18 cellular contexts compared by ENCODE assay signal in genomic region chr11:89249196-89249595, GRCh38.
DNase-seq lines count a peak whose midpoint lies in the region; ATAC-seq and TF ChIP-seq lines count a peak whose summit lies in the region.
"Had no signal": no experiment of that assay in that cellular context is flagged by ENCODE, and none has a peak within 500 bp of the region (broad histone marks: within the 10 kb centered on the region; RNA-seq: fewer than 3 reads in every experiment).

No MANE protein-coding gene starts in this region.

- no peaks in the 10 kb centered on the region for H3K36me3 Mint-ChIP-seq in GM23338 (ENCODE audit: low read depth)
- H3K36me3 Mint-ChIP-seq: CD4-positive, CD25-positive, alpha-beta regulatory T cell; CD8-positive, alpha-beta memory T cell had no signal

- H3K27ac ChIP-seq in GM23338 (ENCODE audit: low read depth) (no peak overlapping the region), dorsolateral prefrontal cortex (no peak overlapping the region), MM.1S (ENCODE audit: low read length) (no peak overlapping the region)
- H3K27ac ChIP-seq: HL-60, KMS-11 had no signal

- H4K20me1 ChIP-seq in GM23338 (replicated peaks; ENCODE audit: insufficient read depth), result no peaks in the 10 kb centered on the region
- H4K20me1 ChIP-seq in MM.1S (ENCODE audit: insufficient read depth, low read length), result no peaks in the 10 kb centered on the region

- H3K4me1 Mint-ChIP-seq in GM23338, result peaks cover 5% of the 10 kb centered on the region
- H3K4me1 Mint-ChIP-seq: CD4-positive, CD25-positive, alpha-beta regulatory T cell; CD8-positive, alpha-beta memory T cell had no signal

- no peak overlapping the region for H3K4me3 Mint-ChIP-seq in GM23338
- H3K4me3 Mint-ChIP-seq: CD4-positive, CD25-positive, alpha-beta regulatory T cell; CD8-positive, alpha-beta memory T cell had no signal

- no peaks in the 10 kb centered on the region for H3K9me3 ChIP-seq in MM.1S (replicated peaks; ENCODE audit: insufficient read depth, low read length)
- H3K9me3 ChIP-seq: BE2C, Caco-2, HAP-1 had no signal

- no peak overlapping the region for H3K4me3 ChIP-seq in GM23338
- no peak overlapping the region for H3K4me3 ChIP-seq in dorsolateral prefrontal cortex
- no peak overlapping the region for H3K4me3 ChIP-seq in MM.1S (ENCODE audit: low read length)
- H3K4me3 ChIP-seq: GM12878, HAP-1 had no signal

- intact Hi-C loops in dorsolateral prefrontal cortex (cut with DNase I), result no loop called here

- ATAC-seq in GM23338, result no peak
- ATAC-seq: GM12878 had no signal

- H3K27me3 Mint-ChIP-seq in GM23338 (ENCODE audit: insufficient read depth, low read depth, poor library complexity), result no peaks in the 10 kb centered on the region
- H3K27me3 Mint-ChIP-seq: CD4-positive, CD25-positive, alpha-beta regulatory T cell; CD8-positive, alpha-beta memory T cell had no signal

- H3K4me1 ChIP-seq in GM23338 (ENCODE audit: insufficient read depth), result no peaks in the 10 kb centered on the region
- H3K4me1 ChIP-seq in MM.1S (ENCODE audit: low read length), result no peaks in the 10 kb centered on the region
- H3K4me1 ChIP-seq: BE2C, Caco-2, HAP-1 had no signal

- H3K9ac ChIP-seq in MM.1S (ENCODE audit: low read length), result no peak overlapping the region
- H3K9ac ChIP-seq: KMS-11 had no signal

- peak overlapping the region; percentile 11; the same call in 1 of the 2 replicates for H3K27ac Mint-ChIP-seq in GM23338
- H3K27ac Mint-ChIP-seq: CD4-positive, CD25-positive, alpha-beta regulatory T cell; CD8-positive, alpha-beta memory T cell had no signal

- TF ChIP-seq CTCF in GM23338 (conservative IDR thresholded peaks at IDR 0.05; ENCODE audit: low read depth in 2 of 2) (no peak), dorsolateral prefrontal cortex (IDR thresholded peaks at IDR 0.05 in 54 of 56, conservative IDR thresholded peaks at IDR 0.05 in 2 of 56; ENCODE audit: low read depth in 1 of 56, partially characterized antibody in 56 of 56) (no peak), MM.1S (IDR thresholded peaks at IDR 0.05; ENCODE audit: low read length) (no peak)

- no peaks in the 10 kb centered on the region for H3K36me3 ChIP-seq in GM23338 (ENCODE audit: insufficient read depth)
- H3K36me3 ChIP-seq in MM.1S (replicated peaks; ENCODE audit: insufficient read depth, low read length), result no peaks in the 10 kb centered on the region
- H3K36me3 ChIP-seq: BE2C, HAP-1 had no signal

- H3K4me2 ChIP-seq in GM23338 (no peak overlapping the region), MM.1S (ENCODE audit: low read depth, low read length) (no peak overlapping the region)
- H3K4me2 ChIP-seq: KMS-11 had no signal

- DNase-seq in COLO829 (ENCODE audit: low spot score) (peak; percentile 8), GM23338 (ENCODE audit: low spot score) (no peak), RPMI7951 (ENCODE audit: low read depth) (peak; percentile 1), renal cortical epithelial cell (ENCODE audit: low read depth) (peak; percentile 6), medulla oblongata (ENCODE audit: extremely low spot score) (no peak), dorsolateral prefrontal cortex (no peak), MM.1S (no peak)
- DNase-seq: ACHN; BE2C; C1 segment of cervical spinal cord; Caco-2; CD4-positive, CD25-positive, alpha-beta regulatory T cell; CD8-positive, alpha-beta memory T cell; DMS79 treated with DMSO at 0.1 percent for 48 hours had no signal

- H3F3A ChIP-seq in GM23338 (replicated peaks; ENCODE audit: low read depth) (no peaks in the 10 kb centered on the region), MM.1S (ENCODE audit: insufficient read depth, low read length) (no peaks in the 10 kb centered on the region)

- no peaks in the 10 kb centered on the region for H3K27me3 ChIP-seq in GM23338 (ENCODE audit: insufficient read depth)
- H3K27me3 ChIP-seq in dorsolateral prefrontal cortex, result no peaks in the 10 kb centered on the region
- no peaks in the 10 kb centered on the region for H3K27me3 ChIP-seq in MM.1S (replicated peaks; ENCODE audit: insufficient read depth, low read length)
- H3K27me3 ChIP-seq: BE2C had no signal

- H3K9me3 Mint-ChIP-seq in GM23338, result no peaks in the 10 kb centered on the region

- H3K79me2 ChIP-seq in GM23338 (replicated peaks; ENCODE audit: insufficient read depth), result no peaks in the 10 kb centered on the region
- no peaks in the 10 kb centered on the region for H3K79me2 ChIP-seq in MM.1S (ENCODE audit: low read length)

- H3K9me2 ChIP-seq in GM23338 (ENCODE audit: insufficient read depth) (no peaks in the 10 kb centered on the region), MM.1S (replicated peaks; ENCODE audit: insufficient read depth, low read length) (no peaks in the 10 kb centered on the region)

- no peak overlapping the region; the same call in 1 of the 2 replicates for H2AFZ ChIP-seq in GM23338
- H2AFZ ChIP-seq in MM.1S (ENCODE audit: low read length), result no peak overlapping the region

TF ChIP-seq in GM23338, 12 proteins besides CTCF, POLR2A, EP300 and RAD21 (continues in another document):
- TF ChIP-seq, protein P1, sequence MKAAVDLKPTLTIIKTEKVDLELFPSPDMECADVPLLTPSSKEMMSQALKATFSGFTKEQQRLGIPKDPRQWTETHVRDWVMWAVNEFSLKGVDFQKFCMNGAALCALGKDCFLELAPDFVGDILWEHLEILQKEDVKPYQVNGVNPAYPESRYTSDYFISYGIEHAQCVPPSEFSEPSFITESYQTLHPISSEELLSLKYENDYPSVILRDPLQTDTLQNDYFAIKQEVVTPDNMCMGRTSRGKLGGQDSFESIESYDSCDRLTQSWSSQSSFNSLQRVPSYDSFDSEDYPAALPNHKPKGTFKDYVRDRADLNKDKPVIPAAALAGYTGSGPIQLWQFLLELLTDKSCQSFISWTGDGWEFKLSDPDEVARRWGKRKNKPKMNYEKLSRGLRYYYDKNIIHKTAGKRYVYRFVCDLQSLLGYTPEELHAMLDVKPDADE (IDR thresholded peaks at IDR 0.05), result no peak
- no peak for TF ChIP-seq ZNF114 (CRISPR knock-in tag; IDR thresholded peaks at IDR 0.05)
- TF ChIP-seq EZH2 (IDR thresholded peaks at IDR 0.05; ENCODE audit: low read depth, unreplicated experiment), result no peak
- TF ChIP-seq, protein P2, sequence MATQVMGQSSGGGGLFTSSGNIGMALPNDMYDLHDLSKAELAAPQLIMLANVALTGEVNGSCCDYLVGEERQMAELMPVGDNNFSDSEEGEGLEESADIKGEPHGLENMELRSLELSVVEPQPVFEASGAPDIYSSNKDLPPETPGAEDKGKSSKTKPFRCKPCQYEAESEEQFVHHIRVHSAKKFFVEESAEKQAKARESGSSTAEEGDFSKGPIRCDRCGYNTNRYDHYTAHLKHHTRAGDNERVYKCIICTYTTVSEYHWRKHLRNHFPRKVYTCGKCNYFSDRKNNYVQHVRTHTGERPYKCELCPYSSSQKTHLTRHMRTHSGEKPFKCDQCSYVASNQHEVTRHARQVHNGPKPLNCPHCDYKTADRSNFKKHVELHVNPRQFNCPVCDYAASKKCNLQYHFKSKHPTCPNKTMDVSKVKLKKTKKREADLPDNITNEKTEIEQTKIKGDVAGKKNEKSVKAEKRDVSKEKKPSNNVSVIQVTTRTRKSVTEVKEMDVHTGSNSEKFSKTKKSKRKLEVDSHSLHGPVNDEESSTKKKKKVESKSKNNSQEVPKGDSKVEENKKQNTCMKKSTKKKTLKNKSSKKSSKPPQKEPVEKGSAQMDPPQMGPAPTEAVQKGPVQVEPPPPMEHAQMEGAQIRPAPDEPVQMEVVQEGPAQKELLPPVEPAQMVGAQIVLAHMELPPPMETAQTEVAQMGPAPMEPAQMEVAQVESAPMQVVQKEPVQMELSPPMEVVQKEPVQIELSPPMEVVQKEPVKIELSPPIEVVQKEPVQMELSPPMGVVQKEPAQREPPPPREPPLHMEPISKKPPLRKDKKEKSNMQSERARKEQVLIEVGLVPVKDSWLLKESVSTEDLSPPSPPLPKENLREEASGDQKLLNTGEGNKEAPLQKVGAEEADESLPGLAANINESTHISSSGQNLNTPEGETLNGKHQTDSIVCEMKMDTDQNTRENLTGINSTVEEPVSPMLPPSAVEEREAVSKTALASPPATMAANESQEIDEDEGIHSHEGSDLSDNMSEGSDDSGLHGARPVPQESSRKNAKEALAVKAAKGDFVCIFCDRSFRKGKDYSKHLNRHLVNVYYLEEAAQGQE (IDR thresholded peaks at IDR 0.05; ENCODE audit: unreplicated experiment), result no peak
- no peak for TF ChIP-seq STAT1 (IDR thresholded peaks at IDR 0.05; ENCODE audit: unreplicated experiment)
- TF ChIP-seq EZH2phosphoT487 (IDR thresholded peaks at IDR 0.05; ENCODE audit: unreplicated experiment), result no peak

Comparison
In these comparisons a context has a peak if more than half of its experiments do, and no peak if none do; other contexts are left out.
1. DNase-seq: peak in COLO829 (single experiment), RPMI7951 (single experiment) and renal cortical epithelial cell (single experiment); none in GM23338 (single experiment), medulla oblongata (single experiment), dorsolateral prefrontal cortex (0 of 10) and MM.1S (single experiment).